8 cellular contexts compared by ENCODE assay signal in genomic region chr10:3902054-3902808, GRCh38.
DNase-seq lines count a peak whose midpoint lies in the region; ATAC-seq and TF ChIP-seq lines count a peak whose summit lies in the region.

No MANE protein-coding gene starts in this region.

- no peaks in the 10 kb centered on the region for H3K9me3 Mint-ChIP-seq in activated naive CD4-positive, alpha-beta T cell treated with anti-CD3 and anti-CD28 coated beads, Interleukin-2, amount 50 U/mL, for 24 hours
- no peaks in the 10 kb centered on the region for H3K9me3 Mint-ChIP-seq in activated CD4-positive, alpha-beta T cell treated with anti-CD3 and anti-CD28 coated beads, Interleukin-2, amount 10 ng/mL, durations not matched to agents 24 days and 14 days

- intact Hi-C loops in activated CD4-positive, alpha-beta T cell treated with anti-CD3 and anti-CD28 coated beads, Interleukin-2, amount 10 ng/mL, durations not matched to agents 24 days and 14 days (cut with micrococcal nuclease): loop anchor here (1.0 to 2.0 kb wide), 2 partner anchors 27 to 33 kb away; no protein-coding TSS in a partner anchor

- H3K9me3 ChIP-seq in right atrium auricular region: peaks cover 0 to 5% of the 10 kb centered on the region in 2 donors

- POLR2A ChIA-PET in HEK293T (lab: Yijun Ruan, JAX): interaction anchor here (1.1 to 1.2 kb wide), 2 partner anchors 51 to 117 kb away, joined by 3 read pairs; partner anchors contain the start of gene KLF6

- no peak overlapping the region for H3K4me3 ChIP-seq in right atrium auricular region

- no peaks in the 10 kb centered on the region for H3K36me3 Mint-ChIP-seq in activated naive CD4-positive, alpha-beta T cell treated with anti-CD3 and anti-CD28 coated beads, Interleukin-2, amount 50 U/mL, for 24 hours
- no peaks in the 10 kb centered on the region for H3K36me3 Mint-ChIP-seq in activated CD4-positive, alpha-beta T cell treated with anti-CD3 and anti-CD28 coated beads, Interleukin-2, amount 10 ng/mL, durations not matched to agents 24 days and 14 days (ENCODE audit: low read depth)

- H3K36me3 ChIP-seq in right atrium auricular region: no peaks in the 10 kb centered on the region

- no peaks in the 10 kb centered on the region for H3K27me3 ChIP-seq in right atrium auricular region

- H3K4me3 Mint-ChIP-seq in activated naive CD4-positive, alpha-beta T cell treated with anti-CD3 and anti-CD28 coated beads, Interleukin-2, amount 50 U/mL, for 24 hours: no peak overlapping the region
- peak overlapping the region; percentile 20 for H3K4me3 Mint-ChIP-seq in activated CD4-positive, alpha-beta T cell treated with anti-CD3 and anti-CD28 coated beads, Interleukin-2, amount 10 ng/mL, durations not matched to agents 24 days and 14 days

- CTCF ChIA-PET in HEK293T (lab: Yijun Ruan, JAX): no interaction called here

- H3K27me3 Mint-ChIP-seq in activated naive CD4-positive, alpha-beta T cell treated with anti-CD3 and anti-CD28 coated beads, Interleukin-2, amount 50 U/mL, for 24 hours: no peaks in the 10 kb centered on the region
- no peaks in the 10 kb centered on the region for H3K27me3 Mint-ChIP-seq in activated CD4-positive, alpha-beta T cell treated with anti-CD3 and anti-CD28 coated beads, Interleukin-2, amount 10 ng/mL, durations not matched to agents 24 days and 14 days

- peaks cover 0 to 14% of the 10 kb centered on the region in 2 donors for H3K4me1 ChIP-seq in right atrium auricular region

- H3K4me1 Mint-ChIP-seq in activated naive CD4-positive, alpha-beta T cell treated with anti-CD3 and anti-CD28 coated beads, Interleukin-2, amount 50 U/mL, for 24 hours: peaks cover 12% of the 10 kb centered on the region
- H3K4me1 Mint-ChIP-seq in activated CD4-positive, alpha-beta T cell treated with anti-CD3 and anti-CD28 coated beads, Interleukin-2, amount 10 ng/mL, durations not matched to agents 24 days and 14 days: peaks cover 29% of the 10 kb centered on the region

- H3K27ac Mint-ChIP-seq in activated naive CD4-positive, alpha-beta T cell treated with anti-CD3 and anti-CD28 coated beads, Interleukin-2, amount 50 U/mL, for 24 hours: peak overlapping the region; percentile 15
- peak overlapping the region; percentile 87 for H3K27ac Mint-ChIP-seq in activated CD4-positive, alpha-beta T cell treated with anti-CD3 and anti-CD28 coated beads, Interleukin-2, amount 10 ng/mL, durations not matched to agents 24 days and 14 days

- H3K27ac ChIP-seq in right atrium auricular region: peak overlapping the region; percentile 36 to 63

- peak in 1 of 2 donors; percentile 15 for TF ChIP-seq CTCF in right atrium auricular region (IDR thresholded peaks at IDR 0.05)

- DNase-seq in activated naive CD4-positive, alpha-beta T cell (lab: John Stamatoyannopoulos, UW): no peak
- peak; percentile 79 for DNase-seq in activated CD4-positive, alpha-beta T cell treated with anti-CD3 and anti-CD28 coated beads, Interleukin-2, amount 10 ng/mL, durations not matched to agents 24 days and 14 days
- no peak for DNase-seq in right atrium auricular region (ENCODE audit: low spot score)
- no peak for DNase-seq in C1 segment of cervical spinal cord (lab: John Stamatoyannopoulos, UW)
- DNase-seq in HEK293T (ENCODE audit: extremely low spot score): no peak
- no peak for DNase-seq in NCI-H524 treated with DMSO at 0.1 percent for 48 hours (lab: John Stamatoyannopoulos, UW)

- ATAC-seq in HG03066 (IDR thresholded peaks at IDR 0.05; ENCODE audit: low read depth, unreplicated experiment): peak; percentile 92

TF ChIP-seq in HEK293T, 16 proteins besides CTCF, POLR2A, EP300 and RAD21:
- no peak for TF ChIP-seq HDGF (IDR thresholded peaks at IDR 0.05; ENCODE audit: borderline replicate concordance)
- TF ChIP-seq NFRKB (IDR thresholded peaks at IDR 0.05): no peak
- no peak for TF ChIP-seq TARDBP (IDR thresholded peaks at IDR 0.05)
- no peak for TF ChIP-seq L3MBTL2 (conservative IDR thresholded peaks at IDR 0.05)
- TF ChIP-seq ARNT (IDR thresholded peaks at IDR 0.05): no peak
- no peak for TF ChIP-seq SP1 (IDR thresholded peaks at IDR 0.05)
- no peak for TF ChIP-seq ELF4 (IDR thresholded peaks at IDR 0.05)
- no peak for TF ChIP-seq PKNOX1 (IDR thresholded peaks at IDR 0.05)
- TF ChIP-seq BHLHE40 (IDR thresholded peaks at IDR 0.05; ENCODE audit: borderline replicate concordance): no peak
- TF ChIP-seq SUZ12 (IDR thresholded peaks at IDR 0.05): no peak
- no peak for TF ChIP-seq FOXM1 (IDR thresholded peaks at IDR 0.05; ENCODE audit: borderline replicate concordance)
- TF ChIP-seq FOXA1 (IDR thresholded peaks at IDR 0.05): no peak
- TF ChIP-seq CTBP1 (IDR thresholded peaks at IDR 0.05; ENCODE audit: borderline replicate concordance): no peak
- TF ChIP-seq FOXK2 (IDR thresholded peaks at IDR 0.05): no peak
- TF ChIP-seq ZNF384 (IDR thresholded peaks at IDR 0.05): no peak
- TF ChIP-seq LEF1 (IDR thresholded peaks at IDR 0.05; ENCODE audit: borderline replicate concordance): no peak
TF ChIP-seq in HEK293T: peak in this region for 0.
